In genomic region chr1:172536256-172536655, GRCh38 we compare ENCODE assay signal across 19 cellular contexts. TPM values are rescaled to one million over a fixed set of nuclear protein-coding genes. Genes with fewer than 3 reads are reported as not detected.
DNase-seq lines count a peak whose midpoint lies in the region; ATAC-seq and TF ChIP-seq lines count a peak whose summit lies in the region.
"Had no signal": no experiment of that assay in that cellular context is flagged by ENCODE, and none has a peak within 500 bp of the region (broad histone marks: within the 10 kb centered on the region; RNA-seq: fewer than 3 reads in every experiment).

No MANE protein-coding gene starts in this region.

- H3K27me3 ChIP-seq in BLaER1 treated with 17β-estradiol and CSF1 and Interleukin-3, amounts not matched to agents 10 nM and 100 nM: no peaks in the 10 kb centered on the region
- H3K27me3 ChIP-seq in HUES48 (ENCODE audit: control insufficient read depth, insufficient read depth, low read length): no peaks in the 10 kb centered on the region
- no peaks in the 10 kb centered on the region for H3K27me3 ChIP-seq in hepatocyte
- H3K27me3 ChIP-seq: ascending aorta, colonic mucosa, sigmoid colon had no signal

- CTCF ChIA-PET in WTC11 (lab: Charles Lee): no interaction called here

- no peak for DNase-seq in WTC11 (ENCODE audit: low spot score)
- no peak for DNase-seq in hepatocyte (ENCODE audit: low spot score)
- DNase-seq in NCI-H2171 (lab: John Stamatoyannopoulos, UW): no peak
- DNase-seq in sciatic nerve (ENCODE audit: low spot score): no peak
- DNase-seq: activated CD4-positive, alpha-beta T cell treated with anti-CD3 and anti-CD28 coated beads, Interleukin-2, amount 50 U/mL, for 1 hour; activated naive CD4-positive, alpha-beta T cell treated with anti-CD3 and anti-CD28 coated beads for 36 hours; colonic mucosa; foreskin fibroblast; midbrain; NCI-H1436 treated with DMSO at 0.1 percent for 48 hours; NCI-H774; sigmoid colon; substantia nigra; T-helper 1 cell had no signal

- peaks cover 20 to 33% (median 29%) of the 10 kb centered on the region in 10 experiments for H3K4me1 ChIP-seq in BLaER1 treated with 17β-estradiol and CSF1 and Interleukin-3, amounts not matched to agents 10 nM and 100 nM
- H3K4me1 ChIP-seq in HUES48 (ENCODE audit: control insufficient read depth, insufficient read depth, low read length): peaks cover 66% of the 10 kb centered on the region
- peaks cover 15% of the 10 kb centered on the region for H3K4me1 ChIP-seq in hepatocyte (ENCODE audit: insufficient read depth)

- no peak for TF ChIP-seq CTCF in WTC11 (IDR thresholded peaks at IDR 0.05)
- TF ChIP-seq CTCF in hepatocyte (IDR thresholded peaks at IDR 0.05; ENCODE audit: poor library complexity): no peak

- H3K9me3 ChIP-seq in BLaER1 treated with 17β-estradiol and CSF1 and Interleukin-3, amounts not matched to agents 10 nM and 100 nM (replicated peaks in 1 of 11): no peaks in the 10 kb centered on the region
- H3K9me3 ChIP-seq in HUES48 (ENCODE audit: control insufficient read depth, insufficient read depth, low read length) (no peaks in the 10 kb centered on the region), hepatocyte (ENCODE audit: low read depth) (no peaks in the 10 kb centered on the region)
- H3K9me3 ChIP-seq: ascending aorta, colonic mucosa, sigmoid colon had no signal

- intact Hi-C loops in sciatic nerve (cut with DNase I): no loop called here

- no peak overlapping the region for H2AFZ ChIP-seq in hepatocyte

- H3K9me2 ChIP-seq in hepatocyte (replicated peaks; ENCODE audit: insufficient read depth): no peaks in the 10 kb centered on the region

- H3K4me1 Mint-ChIP-seq in WTC11: peaks cover 64% of the 10 kb centered on the region

- no peaks in the 10 kb centered on the region for H3K9me3 Mint-ChIP-seq in WTC11
- H3K9me3 Mint-ChIP-seq: activated naive CD4-positive, alpha-beta T cell treated with anti-CD3 and anti-CD28 coated beads for 36 hours had no signal

- H3K9ac ChIP-seq in BLaER1 treated with 17β-estradiol and CSF1 and Interleukin-3, amounts not matched to agents 10 nM and 100 nM: no peak overlapping the region
- no peak overlapping the region for H3K9ac ChIP-seq in HUES48 (ENCODE audit: low read depth, low read length)

- no peak for ATAC-seq in WTC11
- no peak for ATAC-seq in GM18520 (IDR thresholded peaks at IDR 0.05; ENCODE audit: unreplicated experiment)
- ATAC-seq in sciatic nerve: no peak
- no peak for ATAC-seq in GM21360 (IDR thresholded peaks at IDR 0.05; ENCODE audit: unreplicated experiment)

- POLR2A ChIA-PET in WTC11 (lab: Charles Lee): no interaction called here

- H3K27me3 Mint-ChIP-seq in WTC11 (ENCODE audit: low read depth): peaks cover 3% of the 10 kb centered on the region; the same call in 1 of the 2 replicates

- no peak overlapping the region for H3K27ac ChIP-seq in BLaER1 treated with 17β-estradiol and CSF1 and Interleukin-3, amounts not matched to agents 10 nM and 100 nM
- H3K27ac ChIP-seq in HUES48 (ENCODE audit: low read depth, low read length) (no peak overlapping the region), hepatocyte (no peak overlapping the region)
- H3K27ac ChIP-seq: ascending aorta, colonic mucosa, sigmoid colon had no signal

- H3K36me3 ChIP-seq in BLaER1 treated with 17β-estradiol and CSF1 and Interleukin-3, amounts not matched to agents 10 nM and 100 nM: peaks cover 0 to 6% (median 0%) of the 10 kb centered on the region in 11 experiments; a peak in 2 of 22 replicates
- H3K36me3 ChIP-seq in HUES48 (ENCODE audit: control insufficient read depth, insufficient read depth, low read length) (no peaks in the 10 kb centered on the region), hepatocyte (replicated peaks; ENCODE audit: insufficient read depth, low read depth) (no peaks in the 10 kb centered on the region)
- H3K36me3 ChIP-seq: ascending aorta, colonic mucosa, sigmoid colon had no signal

- peaks cover 4% of the 10 kb centered on the region; the same call in 1 of the 2 replicates for H3K36me3 Mint-ChIP-seq in WTC11

- no peak overlapping the region for H3K4me3 ChIP-seq in BLaER1 treated with 17β-estradiol and CSF1 and Interleukin-3, amounts not matched to agents 10 nM and 100 nM
- peak overlapping the region; percentile 13; the same call in 1 of the 2 replicates for H3K4me3 ChIP-seq in HUES48 (ENCODE audit: low read depth, low read length)
- no peak overlapping the region for H3K4me3 ChIP-seq in hepatocyte
- H3K4me3 ChIP-seq: ascending aorta, colonic mucosa, sigmoid colon had no signal

- 74% methylated on average over 3 of the region's 3 CpGs for WGBS in hepatocyte (ENCODE audit: low lambda C conversion rate, missing lambda C conversion rate)

- peak overlapping the region; percentile 34; the same call in 1 of the 2 replicates for H3K27ac Mint-ChIP-seq in WTC11
- H3K27ac Mint-ChIP-seq: activated naive CD4-positive, alpha-beta T cell treated with anti-CD3 and anti-CD28 coated beads for 36 hours had no signal

- H3K4me2 ChIP-seq in BLaER1 treated with 17β-estradiol and CSF1 and Interleukin-3, amounts not matched to agents 10 nM and 100 nM: peak overlapping the region in 10 of 11 experiments; percentile 0 to 95 (median 90); a peak in 12 of 22 replicates
- H3K4me2 ChIP-seq in hepatocyte: peak overlapping the region; percentile 77

- H4K20me1 ChIP-seq in BLaER1 treated with 17β-estradiol and CSF1 and Interleukin-3, amounts not matched to agents 10 nM and 100 nM: peaks cover 14 to 78% (median 61%) of the 10 kb centered on the region in 11 experiments; a peak in 18 of 22 replicates
- H4K20me1 ChIP-seq in hepatocyte (ENCODE audit: insufficient read depth, poor library complexity, severe bottlenecking): peaks cover 72% of the 10 kb centered on the region

- peaks cover 78% of the 10 kb centered on the region for H3K79me2 ChIP-seq in hepatocyte

- H3K4me3 Mint-ChIP-seq in WTC11: no peak overlapping the region
- H3K4me3 Mint-ChIP-seq: activated naive CD4-positive, alpha-beta T cell treated with anti-CD3 and anti-CD28 coated beads for 36 hours had no signal

TF ChIP-seq in WTC11, 78 proteins besides CTCF, POLR2A, EP300 and RAD21 (continues in another document):
- TF ChIP-seq PRDM15 (CRISPR knock-in tag; IDR thresholded peaks at IDR 0.05) (no peak), JUN (CRISPR knock-in tag; IDR thresholded peaks at IDR 0.05) (no peak), E2F4 (CRISPR knock-in tag; IDR thresholded peaks at IDR 0.05; ENCODE audit: borderline replicate concordance, low read depth) (no peak), HMGXB4 (CRISPR knock-in tag; IDR thresholded peaks at IDR 0.05) (no peak)

RNA-seq across cellular contexts. Expression of gene SUCO, which starts 3.3 kb away (rescaled TPM):
- total RNA-seq in WTC11 (2021) (32.9 to 37.4 TPM (median 33.7 TPM) in 3 replicates), hepatocyte (97.0 and 113 TPM in 2 replicates), sciatic nerve (53.1 TPM)
- 39.1 and 43.3 TPM in 2 replicates for polyA plus RNA-seq in hepatocyte
